In the genomic region with DNA sequence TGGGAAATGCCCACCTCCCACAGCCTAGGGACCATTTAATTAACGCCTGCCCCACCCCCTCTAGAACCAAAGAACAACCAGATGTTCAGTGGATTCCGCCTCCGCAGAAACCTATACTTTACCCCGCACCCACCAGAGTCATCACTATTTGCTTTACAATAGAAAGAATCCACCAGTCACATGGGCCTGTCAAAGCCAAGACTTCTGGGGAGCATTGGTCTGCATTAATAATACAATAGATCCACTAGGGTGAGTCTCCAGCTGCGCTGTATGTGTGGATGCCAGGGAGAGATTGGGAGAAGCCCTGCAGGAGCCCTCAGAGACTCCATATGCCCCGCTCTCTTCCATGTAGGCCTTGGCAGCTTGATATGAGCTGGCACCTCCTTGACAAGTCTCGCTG, we compare ENCODE assay signal across 23 cellular contexts. TPM values are rescaled to one million over a fixed set of nuclear protein-coding genes. Genes with fewer than 3 reads are reported as not detected.
"Had no signal": no experiment of that assay in that cellular context is flagged by ENCODE, and none has a peak within 500 bp of the region (broad histone marks: within the 10 kb centered on the region; RNA-seq: fewer than 3 reads in every experiment).

No MANE protein-coding gene starts in this region.

- H3K27ac ChIP-seq: esophagus muscularis mucosa, heart right ventricle, left lung, thyroid gland had no signal

- H3K27ac Mint-ChIP-seq: activated CD4-positive, alpha-beta memory T cell treated with anti-CD3 and anti-CD28 coated beads for 36 hours; activated CD4-positive, alpha-beta T cell treated with anti-CD3 and anti-CD28 coated beads for 36 hours; activated naive CD8-positive, alpha-beta T cell; dendritic cell treated with granulocyte-macrophage colony-stimulating factor and Interleukin-4, amounts not matched to agents 40 ng/mL and 50 ng/mL, for 4 days; progenitor cell of endocrine pancreas had no signal

- H3K27me3 ChIP-seq: esophagus muscularis mucosa, heart right ventricle, left lung, thyroid gland had no signal

- H3K36me3 ChIP-seq: esophagus muscularis mucosa, heart right ventricle, left lung, thyroid gland had no signal

- H3K4me3 ChIP-seq: esophagus muscularis mucosa, heart right ventricle, left lung, thyroid gland had no signal

- H3K36me3 Mint-ChIP-seq: activated CD4-positive, alpha-beta memory T cell treated with anti-CD3 and anti-CD28 coated beads for 36 hours; activated naive CD8-positive, alpha-beta T cell had no signal

- H3K9me3 ChIP-seq: esophagus muscularis mucosa, left lung, thyroid gland had no signal

- H3K4me1 Mint-ChIP-seq: activated CD4-positive, alpha-beta T cell treated with anti-CD3 and anti-CD28 coated beads for 36 hours had no signal

- H3K27me3 Mint-ChIP-seq: activated CD4-positive, alpha-beta memory T cell treated with anti-CD3 and anti-CD28 coated beads for 36 hours; activated CD4-positive, alpha-beta T cell treated with anti-CD3 and anti-CD28 coated beads for 36 hours; progenitor cell of endocrine pancreas had no signal

- H3K4me3 Mint-ChIP-seq: activated CD4-positive, alpha-beta memory T cell treated with anti-CD3 and anti-CD28 coated beads for 36 hours; activated CD4-positive, alpha-beta T cell treated with anti-CD3 and anti-CD28 coated beads for 36 hours; activated naive CD8-positive, alpha-beta T cell; dendritic cell treated with granulocyte-macrophage colony-stimulating factor and Interleukin-4, amounts not matched to agents 40 ng/mL and 50 ng/mL, for 4 days had no signal

- ATAC-seq: activated CD4-positive, alpha-beta T cell treated with anti-CD3 and anti-CD28 coated beads for 36 hours; heart right ventricle; left lung had no signal

- DNase-seq: activated CD4-positive, alpha-beta memory T cell treated with anti-CD3 and anti-CD28 coated beads for 36 hours; activated CD4-positive, alpha-beta T cell treated with anti-CD3 and anti-CD28 coated beads for 36 hours; activated T-cell treated with anti-CD3 and anti-CD28 coated beads for 4 hours; effector memory CD4-positive, alpha-beta T cell; heart right ventricle; left lung; mammary epithelial cell; stimulated activated CD4-positive, alpha-beta T cell treated with anti-CD3 and anti-CD28 coated beads, Interleukin-12 subunit alpha, Interleukin-12 subunit beta, amount 100 ng/mL, for 4 hours; stimulated activated CD4-positive, alpha-beta T cell treated with anti-CD3 and anti-CD28 coated beads, Interleukin-1b, Interleukin-23, amount 100 ng/mL, for 48 hours; stimulated activated CD8-positive, alpha-beta memory T cell treated with anti-CD3 and anti-CD28 coated beads, Interleukin-4, amount 100 ng/mL, for 48 hours; stimulated activated naive CD4-positive, alpha-beta T cell; thyroid gland had no signal

- H3K4me1 ChIP-seq: esophagus muscularis mucosa, heart right ventricle, left lung, thyroid gland had no signal

- H3K9me3 Mint-ChIP-seq: activated CD4-positive, alpha-beta memory T cell treated with anti-CD3 and anti-CD28 coated beads for 36 hours had no signal

RNA-seq across cellular contexts. Expression of a gene that starts 31.3 kb away (rescaled TPM):
- total RNA-seq: activated CD4-positive, alpha-beta memory T cell treated with anti-CD3 and anti-CD28 coated beads for 36 hours; activated CD4-positive, alpha-beta T cell treated with anti-CD3 and anti-CD28 coated beads for 36 hours; endothelial cell of umbilical vein; esophagus muscularis mucosa; heart right ventricle; kidney epithelial cell; myocyte; osteoblast; progenitor cell of endocrine pancreas; T-helper 2 cell treated with Interferon-gamma antibody and Interleukin-4, amounts not matched to agents 100 ng/mL and 5 ng/mL, for 36 hours; thyroid gland; urinary bladder had no signal
- polyA plus RNA-seq: endothelial cell of umbilical vein, heart right ventricle, mammary epithelial cell, neural cell, urinary bladder had no signal
